ENCODE assay signal across 8 cellular contexts in the genomic region with DNA sequence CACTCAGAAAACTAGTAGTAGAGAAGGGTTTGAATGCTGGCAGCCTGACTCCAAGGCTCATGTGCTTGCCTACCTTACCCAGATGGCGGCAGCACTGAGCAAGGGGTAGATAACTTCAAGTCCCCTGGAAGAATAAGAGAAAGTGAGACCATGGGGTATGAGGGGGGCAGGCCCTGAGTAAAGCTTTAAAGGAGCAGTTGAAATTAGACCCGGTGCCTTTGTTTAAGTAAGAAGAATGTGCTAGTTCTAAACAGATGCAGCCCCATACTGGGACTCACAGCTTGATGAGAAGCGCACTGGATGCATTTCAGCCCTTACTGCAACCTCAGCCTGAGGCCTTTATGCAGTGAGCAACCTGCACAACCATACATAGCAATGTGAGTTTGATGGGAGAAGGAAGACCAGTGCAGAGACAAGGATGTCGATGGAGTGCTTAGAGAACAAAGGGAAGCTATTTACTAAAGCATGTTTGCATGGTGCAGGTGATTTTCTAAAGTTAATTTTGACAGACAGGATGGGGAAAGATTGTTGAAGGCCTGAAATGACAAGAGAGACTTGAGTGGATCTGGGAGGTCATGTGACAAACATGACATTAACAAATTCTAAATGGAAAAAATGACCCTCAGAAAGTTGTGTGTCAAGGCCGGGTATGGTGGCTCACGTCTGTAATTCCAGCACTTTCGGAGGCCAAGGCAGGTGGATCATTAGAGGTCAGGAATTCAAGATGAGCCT. TPM values are rescaled to one million over a fixed set of nuclear protein-coding genes. Genes with fewer than 3 reads are reported as not detected.
DNase-seq lines count a peak whose midpoint lies in the region; ATAC-seq and TF ChIP-seq lines count a peak whose summit lies in the region.

No MANE protein-coding gene starts in this region.

- H3K36me3 Mint-ChIP-seq in Calu3 (ENCODE audit: insufficient read depth, unreplicated experiment): no peaks in the 10 kb centered on the region

- H3K4me1 Mint-ChIP-seq in Calu3 (ENCODE audit: low read depth, unreplicated experiment): no peaks in the 10 kb centered on the region

- no peak overlapping the region for H3K4me3 ChIP-seq in HL-60 (replicated peaks; ENCODE audit: insufficient read depth, low read length)
- H3K4me3 ChIP-seq in WI38 (ENCODE audit: low read depth, low read length): no peak overlapping the region
- H3K4me3 ChIP-seq in epithelial cell of proximal tubule (ENCODE audit: low read depth, low read length): no peak overlapping the region
- H3K4me3 ChIP-seq in smooth muscle cell: no peak overlapping the region

- no peaks in the 10 kb centered on the region for H4K20me1 ChIP-seq in smooth muscle cell (ENCODE audit: low read depth)

- CTCF ChIA-PET in Calu3 (lab: Charles Lee): interaction anchor here (0.6 to 1.7 kb wide), 9 partner anchors 12 to 329 kb away, joined by 3 to 5 read pairs (median 3); no protein-coding TSS in a partner anchor

- peak; percentile 83 for TF ChIP-seq CTCF in Calu3 (IDR thresholded peaks at IDR 0.05; ENCODE audit: unreplicated experiment)
- TF ChIP-seq CTCF in HL-60 (IDR thresholded peaks at IDR 0.05; ENCODE audit: insufficient read depth, low read length): peak; percentile 68
- TF ChIP-seq CTCF in WI38 (IDR thresholded peaks at IDR 0.05; ENCODE audit: low read depth, low read length): peak; percentile 78
- peak; percentile 79 for TF ChIP-seq CTCF in epithelial cell of proximal tubule (conservative IDR thresholded peaks at IDR 0.05; ENCODE audit: low read depth, low read length)
- peak; percentile 39 for TF ChIP-seq CTCF in smooth muscle cell (IDR thresholded peaks at IDR 0.05; ENCODE audit: borderline replicate concordance, insufficient read depth, poor library complexity, severe bottlenecking)

- H3K36me3 ChIP-seq in smooth muscle cell (ENCODE audit: low read depth): no peaks in the 10 kb centered on the region

- H3K4me3 Mint-ChIP-seq in Calu3 (ENCODE audit: low read depth, unreplicated experiment): no peak overlapping the region

- H3K79me2 ChIP-seq in smooth muscle cell (ENCODE audit: low read depth): no peaks in the 10 kb centered on the region

- peaks cover 21% of the 10 kb centered on the region for H3K4me1 ChIP-seq in smooth muscle cell (ENCODE audit: low read depth)

- ATAC-seq in GM19328 (IDR thresholded peaks at IDR 0.05; ENCODE audit: unreplicated experiment) (no peak), GM21447 (IDR thresholded peaks at IDR 0.05; ENCODE audit: unreplicated experiment) (no peak), GM18517 (IDR thresholded peaks at IDR 0.05; ENCODE audit: unreplicated experiment) (no peak)

- H3F3A ChIP-seq in smooth muscle cell (ENCODE audit: low read depth): no peaks in the 10 kb centered on the region

- 64% methylated on average over 7 of the region's 7 CpGs for WGBS in smooth muscle cell (ENCODE audit: low lambda C conversion rate)

- no peaks in the 10 kb centered on the region for H3K9me3 ChIP-seq in smooth muscle cell (replicated peaks; ENCODE audit: low read depth)

- H3K27me3 ChIP-seq in HL-60 (ENCODE audit: insufficient read depth, poor library complexity, severe bottlenecking) (peaks cover 13% of the 10 kb centered on the region), smooth muscle cell (ENCODE audit: low read depth) (peaks cover 37% of the 10 kb centered on the region)

- no TSS peak for BruUV-seq in Calu3 (replicated peaks; lab: Mats Ljungman, UMichigan)

- intact Hi-C loops in Calu3 (cut with micrococcal nuclease; ENCODE audit: unreplicated experiment): loop anchor here (1.0 to 10.0 kb wide), 2 partner anchors 91 to 388 kb away; no protein-coding TSS in a partner anchor

- no peak overlapping the region for H3K27ac Mint-ChIP-seq in Calu3 (ENCODE audit: unreplicated experiment)

- H3K4me2 ChIP-seq in smooth muscle cell: no peak overlapping the region

- H2AFZ ChIP-seq in smooth muscle cell (ENCODE audit: low read depth): no peak overlapping the region

- H3K9ac ChIP-seq in smooth muscle cell (ENCODE audit: low read depth): no peak overlapping the region

- DNase-seq in Calu3: peak; percentile 58
- DNase-seq in HL-60 (ENCODE audit: low read depth in 1 of 2, low spot score in 1 of 2): peak; percentile 15 to 50
- no peak for DNase-seq in epithelial cell of proximal tubule (ENCODE audit: low read depth)
- DNase-seq in smooth muscle cell (lab: John Stamatoyannopoulos, UW; ENCODE audit: unreplicated experiment): no peak

- no peaks in the 10 kb centered on the region for H3K9me3 Mint-ChIP-seq in Calu3 (ENCODE audit: low read depth, unreplicated experiment)

- H3K27ac ChIP-seq in HL-60 (replicated peaks): no peak overlapping the region
- H3K27ac ChIP-seq in smooth muscle cell (ENCODE audit: low read depth): no peak overlapping the region

- peaks cover 57% of the 10 kb centered on the region for H3K27me3 Mint-ChIP-seq in Calu3 (ENCODE audit: unreplicated experiment)

RNA-seq across cellular contexts. Expression of a gene that starts 27.1 kb away (rescaled TPM):
- not detected in 2 replicates for total RNA-seq in Calu3 (2022)
- total RNA-seq in epithelial cell of proximal tubule: not detected in 2 replicates
- not detected in 2 replicates for total RNA-seq in smooth muscle cell
- not detected in 2 replicates for polyA plus RNA-seq in smooth muscle cell

RNA-seq across cellular contexts. Expression of a gene that starts 32.2 kb away (rescaled TPM):
- total RNA-seq in Calu3 (2022) (not detected in 2 replicates), epithelial cell of proximal tubule (0.14 TPM in 1 of 2 replicates, not detected in the other), smooth muscle cell (not detected in 2 replicates)
- not detected in 2 replicates for polyA plus RNA-seq in smooth muscle cell

RNA-seq across cellular contexts. Expression of a gene that starts 39.5 kb away (rescaled TPM):
- total RNA-seq in Calu3 (2022) (not detected in 2 replicates), epithelial cell of proximal tubule (not detected in 2 replicates), smooth muscle cell (not detected in 2 replicates)
- not detected in 2 replicates for polyA plus RNA-seq in smooth muscle cell

Comparison
In these comparisons a context has a peak if more than half of its experiments do, and no peak if none do; other contexts are left out.
1. DNase-seq: peak in Calu3 (single experiment) and HL-60 (2 of 2); none in epithelial cell of proximal tubule (single experiment) and smooth muscle cell (single experiment).
2. Peak in every context shown above with its lines, with median percentiles within 50 percentile points of each other: CTCF ChIP-seq.